Comparison of ENCODE assay signal across 8 cellular contexts in the genomic region with DNA sequence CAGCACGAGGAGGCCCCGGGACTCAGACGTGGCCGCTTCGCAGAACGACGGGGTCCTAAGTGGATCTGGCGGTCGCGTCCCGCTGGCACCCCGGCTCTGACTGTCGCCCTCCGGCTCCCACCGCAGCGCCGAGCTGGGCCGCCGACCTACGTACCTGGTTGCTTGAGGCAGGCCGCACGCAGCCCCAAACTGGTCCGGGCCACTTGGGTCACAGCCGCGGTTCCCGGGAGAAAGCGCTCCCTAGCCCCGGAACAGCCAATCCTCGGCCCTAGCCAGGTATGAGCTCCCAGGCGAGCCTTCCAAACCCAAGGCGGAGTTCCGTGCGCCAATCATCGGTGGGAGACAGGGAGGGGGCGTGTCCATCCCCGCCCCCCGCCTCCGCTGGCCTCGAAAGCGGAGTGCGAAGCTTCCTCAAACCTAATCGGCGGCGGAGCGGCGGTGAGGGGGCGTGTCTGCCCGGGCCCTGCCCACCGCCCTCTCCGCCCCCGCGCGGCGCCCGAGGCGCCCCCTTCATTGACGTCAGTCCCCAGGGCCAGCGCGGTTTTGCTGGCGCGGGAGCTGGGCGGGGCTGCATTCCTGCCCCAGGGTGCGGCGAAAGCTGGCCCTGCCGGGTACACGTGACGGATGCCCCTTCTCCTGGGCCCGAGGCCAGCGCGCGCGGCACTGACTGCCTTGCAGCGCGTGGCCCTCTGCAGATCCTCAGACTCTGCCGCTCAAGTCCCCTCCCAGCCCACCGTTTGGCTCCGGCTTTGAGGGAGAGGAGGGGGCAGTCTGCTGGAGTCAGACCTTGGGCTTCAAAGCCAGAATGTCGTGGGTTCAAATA. TPM values are rescaled to one million over a fixed set of nuclear protein-coding genes. Genes with fewer than 3 reads are reported as not detected.
DNase-seq lines count a peak whose midpoint lies in the region; ATAC-seq lines count a peak whose summit lies in the region.

A gene with protein sequence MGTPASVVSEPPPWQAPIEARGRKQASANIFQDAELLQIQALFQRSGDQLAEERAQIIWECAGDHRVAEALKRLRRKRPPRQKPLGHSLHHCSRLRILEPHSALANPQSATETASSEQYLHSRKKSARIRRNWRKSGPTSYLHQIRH (minus strand): TSS at position 280 of the 823 bp plus-strand sequence. CDS start 7,336 bp downstream, outside the sequence.

- no peaks in the 10 kb centered on the region for H3K36me3 ChIP-seq in mesenchymal stem cell (ENCODE audit: control insufficient read depth in 1 of 2, insufficient read depth in 2 of 2, low read depth in 1 of 2, low read length in 2 of 2)

- WGBS in mesenchymal stem cell, result under 1% methylated on average over 73 of the region's 78 CpGs

- peak within 1 kb of the TSS; percentile 76 to 89 for H3K4ac ChIP-seq in mesenchymal stem cell (ENCODE audit: low read depth in 1 of 2, low read length in 2 of 2)

- peak within 1 kb of the TSS; percentile 44 to 70 for H2BK12ac ChIP-seq in mesenchymal stem cell (ENCODE audit: low read length in 2 of 2)

- H3K23ac ChIP-seq in mesenchymal stem cell (ENCODE audit: low read length in 2 of 2), result peak within 1 kb of the TSS in 1 of 2 experiments; percentile 16

- H2BK15ac ChIP-seq in mesenchymal stem cell (ENCODE audit: low read depth, poor library complexity, severe bottlenecking), result peak within 1 kb of the TSS; percentile 44

- H2AK5ac ChIP-seq in mesenchymal stem cell (ENCODE audit: low read length, severe bottlenecking), result no peak within 1 kb of the TSS

- ATAC-seq in GM21367 (IDR thresholded peaks at IDR 0.05; ENCODE audit: unreplicated experiment), result peak; percentile 83
- ATAC-seq in effector memory CD8-positive, alpha-beta T cell (replicated peaks), result peak; percentile 89

- peaks cover 8% of the 10 kb centered on the region for H3K36me3 Mint-ChIP-seq in effector memory CD8-positive, alpha-beta T cell (ENCODE audit: insufficient read depth)

- no peaks in the 10 kb centered on the region for H3K9me3 ChIP-seq in mesenchymal stem cell (ENCODE audit: control insufficient read depth, low read length)

- peak within 1 kb of the TSS; percentile 71 for H4K91ac ChIP-seq in mesenchymal stem cell (ENCODE audit: low read length)

- peak within 1 kb of the TSS; percentile 79 to 97 for H3K4me3 ChIP-seq in mesenchymal stem cell (ENCODE audit: insufficient read depth in 1 of 2, low read depth in 1 of 2, low read length in 2 of 2)

- no peaks in the 10 kb centered on the region for H3K27me3 ChIP-seq in mesenchymal stem cell (ENCODE audit: control insufficient read depth in 1 of 2, insufficient read depth in 1 of 2, low read length in 2 of 2)

- H3K4me3 Mint-ChIP-seq in effector memory CD8-positive, alpha-beta T cell, result peak within 1 kb of the TSS; percentile 81 to 84

- peak within 1 kb of the TSS; percentile 21 to 67 for H3K27ac Mint-ChIP-seq in effector memory CD8-positive, alpha-beta T cell

- no peak within 1 kb of the TSS for H2BK5ac ChIP-seq in mesenchymal stem cell (ENCODE audit: low read depth, low read length, poor library complexity, severe bottlenecking)

- H3K9me3 Mint-ChIP-seq in effector memory CD8-positive, alpha-beta T cell, result no peaks in the 10 kb centered on the region

- no peaks in the 10 kb centered on the region for H3K27me3 Mint-ChIP-seq in effector memory CD8-positive, alpha-beta T cell

- H2BK120ac ChIP-seq in mesenchymal stem cell (ENCODE audit: low read depth, low read length), result peak within 1 kb of the TSS; percentile 91

- peak within 1 kb of the TSS; percentile 87 to 90 for H3K18ac ChIP-seq in mesenchymal stem cell (ENCODE audit: low read depth in 1 of 2, low read length in 2 of 2)

- H3K27ac ChIP-seq in mesenchymal stem cell (ENCODE audit: low read length, poor library complexity, severe bottlenecking), result peak within 1 kb of the TSS; percentile 21

- peaks cover 7% of the 10 kb centered on the region for H3K79me1 ChIP-seq in mesenchymal stem cell (replicated peaks; ENCODE audit: low read length, poor library complexity, severe bottlenecking)

- H4K8ac ChIP-seq in mesenchymal stem cell (ENCODE audit: low read length), result peak within 1 kb of the TSS; percentile 75

- H3K4me2 ChIP-seq in mesenchymal stem cell (ENCODE audit: low read length, poor library complexity, severe bottlenecking), result peak within 1 kb of the TSS; percentile 87

- H3K4me1 ChIP-seq in mesenchymal stem cell (ENCODE audit: control insufficient read depth, insufficient read depth, low read depth, low read length), result peaks cover 21% of the 10 kb centered on the region

- peaks cover 9 to 17% of the 10 kb centered on the region in 2 donors for H3K4me1 Mint-ChIP-seq in effector memory CD8-positive, alpha-beta T cell (ENCODE audit: low read depth in 2 of 2)

- DNase-seq in COR-L47 (lab: John Stamatoyannopoulos, UW) (peak; percentile 94), HT1080 (ENCODE audit: low read depth) (peak; percentile 98), NOMO-1 (lab: John Stamatoyannopoulos, UW; ENCODE audit: unreplicated experiment in 2 of 2) (peak; percentile 95 to 99), mesenchymal stem cell (peak; percentile 97)
- DNase-seq in activated CD8-positive, alpha-beta memory T cell treated with anti-CD3 and anti-CD28 coated beads for 48 hours (ENCODE audit: low read depth in 2 of 3, low spot score in 2 of 3), result peak; percentile 83 to 91 (median 85)
- DNase-seq in effector memory CD8-positive, alpha-beta T cell, result peak; percentile 92 to 95 (median 93)
- DNase-seq in stimulated activated CD8-positive, alpha-beta memory T cell treated with anti-CD3 and anti-CD28 coated beads, Interleukin-12 subunit alpha, Interleukin-12 subunit beta, amount 100 ng/mL, for 24 hours (ENCODE audit: extremely low read depth), result peak; percentile 92

- peak within 1 kb of the TSS; percentile 96 for H3K9ac ChIP-seq in mesenchymal stem cell (ENCODE audit: low read length)

- peak within 1 kb of the TSS in 1 of 2 experiments; percentile 89 for H3K14ac ChIP-seq in mesenchymal stem cell (ENCODE audit: low read length in 2 of 2)

- peak within 1 kb of the TSS; percentile 91 for H2AFZ ChIP-seq in mesenchymal stem cell (ENCODE audit: low read depth, low read length)

RNA-seq across cellular contexts. Expression of the gene that starts here (rescaled TPM):
- total RNA-seq in HT1080 (2014; rRNA removed; shearing (Covaris generic)), result 27.4 and 34.9 TPM in 2 replicates
- 14.5 and 16.8 TPM in 2 replicates for polyA plus RNA-seq in HT1080 (2015; cell fraction: cytosol; rRNA removed)
- polyA plus RNA-seq in HT1080 (2015; cell fraction: nucleus; rRNA removed), result 8.9 and 12.3 TPM in 2 replicates
- polyA plus RNA-seq in mesenchymal stem cell (2013, experiment 1 of 2), result 5.8 TPM
- polyA plus RNA-seq in mesenchymal stem cell (2013, experiment 2 of 2), result 5.8 TPM

Comparison
In these comparisons a context has a peak if more than half of its experiments do, and no peak if none do; other contexts are left out.
1. Peak in every context shown above with its lines: DNase-seq, ATAC-seq, H3K4me3 ChIP-seq and H3K27ac ChIP-seq.